In the genomic region with DNA sequence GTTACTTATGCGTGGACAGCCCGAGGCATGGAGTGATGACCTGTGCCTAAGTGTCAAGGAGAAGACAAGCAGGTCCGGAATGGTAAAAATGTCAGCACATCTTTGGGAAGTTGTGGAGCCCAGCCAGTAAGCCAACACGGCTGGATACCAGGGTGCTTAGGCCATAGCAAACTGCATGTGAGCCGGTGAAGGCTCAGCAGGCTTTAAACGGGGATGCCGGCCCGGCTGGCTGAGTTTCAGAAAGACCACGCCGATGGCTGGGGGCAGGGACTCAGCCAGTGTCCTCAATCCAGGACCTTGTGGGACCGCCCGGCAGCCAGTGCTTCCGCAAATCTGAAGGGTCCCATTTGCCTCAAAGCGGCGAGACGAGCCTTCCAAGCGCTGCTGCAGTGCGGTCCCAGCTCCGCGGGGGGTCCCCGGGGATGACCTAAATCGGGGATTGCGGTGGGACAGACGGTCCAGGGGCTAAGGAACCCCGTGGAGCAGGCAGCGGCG, we compare ENCODE assay signal across 8 cellular contexts. TPM values are rescaled to one million over a fixed set of nuclear protein-coding genes. Genes with fewer than 3 reads are reported as not detected.
DNase-seq lines count a peak whose midpoint lies in the region; TF ChIP-seq lines count a peak whose summit lies in the region.

No MANE protein-coding gene starts in this region.

- H3K4me3 ChIP-seq in brain microvascular endothelial cell (ENCODE audit: low read depth, low read length) (peak overlapping the region; percentile 59), suprapubic skin (peak overlapping the region; percentile 61)

- TF ChIP-seq CTCF in brain microvascular endothelial cell (IDR thresholded peaks at IDR 0.05; ENCODE audit: low read depth, low read length, missing control alignments) (no peak), suprapubic skin (IDR thresholded peaks at IDR 0.05) (no peak)

- no peak for TF ChIP-seq EP300 in suprapubic skin (IDR thresholded peaks at IDR 0.05)

- H3K9me3 ChIP-seq in suprapubic skin = no peaks in the 10 kb centered on the region

- H3K4me1 ChIP-seq in suprapubic skin = peaks cover 31% of the 10 kb centered on the region

- peak; percentile 19 for DNase-seq in NCI-H82 (lab: John Stamatoyannopoulos, UW)
- DNase-seq in NCI-H82 treated with DMSO at 0.1 percent for 48 hours (lab: John Stamatoyannopoulos, UW; ENCODE audit: unreplicated experiment) = no peak
- peak; percentile 20 for DNase-seq in brain microvascular endothelial cell
- DNase-seq in suprapubic skin (ENCODE audit: low spot score in 2 of 2) = peak in 1 of 2 donors; percentile 68
- DNase-seq in COLO668 (lab: John Stamatoyannopoulos, UW; ENCODE audit: unreplicated experiment) = no peak
- DNase-seq in stimulated activated CD4-positive, alpha-beta T cell treated with anti-CD3 and anti-CD28 coated beads, Interleukin-4, amount 100 ng/mL, for 24 hours = no peak
- no peak for DNase-seq in cerebellum (ENCODE audit: low spot score)

- H3K27ac ChIP-seq in brain microvascular endothelial cell (no peak overlapping the region), layer of hippocampus (ENCODE audit: low read depth, low read length) (peak overlapping the region; percentile 72), suprapubic skin (no peak overlapping the region)

- H3K27me3 ChIP-seq in brain microvascular endothelial cell (replicated peaks) = no peaks in the 10 kb centered on the region
- H3K27me3 ChIP-seq in layer of hippocampus (ENCODE audit: control insufficient read depth, insufficient read depth, low read length) = no peaks in the 10 kb centered on the region
- H3K27me3 ChIP-seq in suprapubic skin = no peaks in the 10 kb centered on the region

- TF ChIP-seq POLR2A in suprapubic skin (IDR thresholded peaks at IDR 0.05) = no peak

- no peaks in the 10 kb centered on the region for H3K36me3 ChIP-seq in brain microvascular endothelial cell (replicated peaks)
- no peaks in the 10 kb centered on the region for H3K36me3 ChIP-seq in suprapubic skin

- WGBS in suprapubic skin = 56% methylated on average over 11 of the region's 27 CpGs

- in situ Hi-C loops in brain microvascular endothelial cell (cut with HindIII; ENCODE audit: low pct_ligation_motif_present, low sequenced_read_pairs) = no loop called here

RNA-seq across cellular contexts. Expression of gene AGAP1, which starts 0.9 kb away (rescaled TPM):
- 10 to 100 TPM; 14.1 to 30.7 (median 19.4) TPM for total RNA-seq in suprapubic skin
- 68.2 TPM for total RNA-seq in cerebellum

Comparison
In these comparisons a context has a peak if more than half of its experiments do, and no peak if none do; other contexts are left out.
1. DNase-seq: peak in NCI-H82 (single experiment) and brain microvascular endothelial cell (single experiment); none in NCI-H82 treated with DMSO at 0.1 percent for 48 hours (single experiment), COLO668 (single experiment), stimulated activated CD4-positive, alpha-beta T cell treated with anti-CD3 and anti-CD28 coated beads, Interleukin-4, amount 100 ng/mL, for 24 hours (single experiment) and cerebellum (single experiment).